8 cellular contexts compared by ENCODE assay signal in the genomic region with DNA sequence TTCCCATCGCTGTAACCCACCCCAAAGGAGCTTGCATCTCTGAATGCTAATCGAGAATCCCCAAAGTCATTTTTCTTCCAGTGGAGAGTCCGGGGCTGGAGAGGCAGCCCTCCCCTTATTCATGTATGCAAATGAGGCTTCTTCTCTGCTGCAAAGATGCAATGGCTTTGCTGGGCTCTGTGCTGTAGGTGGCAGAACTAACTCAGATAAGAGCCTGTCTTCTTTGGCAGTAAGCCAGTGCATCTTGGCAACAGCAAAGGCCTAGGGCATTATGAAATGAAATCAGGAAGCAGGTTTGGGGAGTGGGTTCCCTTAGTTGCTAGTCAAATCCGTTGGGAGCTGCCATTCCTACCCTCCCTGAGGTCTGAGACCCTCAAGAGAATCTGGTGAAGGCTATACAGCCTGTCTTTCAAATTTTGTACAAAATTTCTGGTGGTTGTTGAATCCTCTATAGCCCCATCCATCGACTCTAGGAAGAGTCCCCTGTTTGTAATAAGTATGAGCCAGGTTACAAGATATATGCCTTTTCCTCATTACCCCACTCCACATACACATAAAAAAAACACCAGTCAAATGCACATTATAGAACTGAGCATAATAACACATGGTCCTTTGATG.
A peak's percentile ranks its signal among the peaks of the same experiment; 100 is the strongest.
DNase-seq lines count a peak whose midpoint lies in the region; ATAC-seq and TF ChIP-seq lines count a peak whose summit lies in the region.

No MANE protein-coding gene starts in this region.

- no peaks in the 10 kb centered on the region for H3K9me3 ChIP-seq in thoracic aorta

- POLR2A ChIA-PET in activated CD8-positive, alpha-beta T cell treated with anti-CD3 and anti-CD28 coated beads for 36 hours (lab: Charles Lee) = no interaction called here

- no peaks in the 10 kb centered on the region for H3K4me1 Mint-ChIP-seq in activated CD8-positive, alpha-beta T cell treated with anti-CD3 and anti-CD28 coated beads for 36 hours (ENCODE audit: low read depth)

- no peak overlapping the region for H3K27ac ChIP-seq in thoracic aorta

- no peak overlapping the region for H3K4me3 Mint-ChIP-seq in activated CD8-positive, alpha-beta T cell treated with anti-CD3 and anti-CD28 coated beads for 36 hours

- TF ChIP-seq CTCF in thoracic aorta (IDR thresholded peaks at IDR 0.05) = peak; percentile 15
- TF ChIP-seq CTCF in activated CD8-positive, alpha-beta T cell treated with anti-CD3 and anti-CD28 coated beads for 36 hours (IDR thresholded peaks at IDR 0.05) = no peak

- no peaks in the 10 kb centered on the region for H3K9me3 Mint-ChIP-seq in activated CD8-positive, alpha-beta T cell treated with anti-CD3 and anti-CD28 coated beads for 36 hours

- CTCF ChIA-PET in activated CD8-positive, alpha-beta T cell treated with anti-CD3 and anti-CD28 coated beads for 36 hours (lab: Charles Lee) = interaction anchor here (1.5 kb wide), 1 partner anchor 13 kb away, joined by 3 read pairs; no protein-coding TSS in a partner anchor

- DNase-seq in NCI-H2029 (lab: John Stamatoyannopoulos, UW) (peak; percentile 17), NCI-H2029 treated with DMSO at 0.1 percent for 48 hours (lab: John Stamatoyannopoulos, UW) (no peak), amygdala (lab: John Stamatoyannopoulos, UW) (peak in 53 of 56 donors; percentile 1 to 85 (median 54)), iPS-NIHi11 (ENCODE audit: low spot score) (peak; percentile 26), thoracic aorta (ENCODE audit: low spot score) (no peak)
- DNase-seq in activated CD8-positive, alpha-beta T cell treated with anti-CD3 and anti-CD28 coated beads for 36 hours = no peak

- no peak overlapping the region for H3K27ac Mint-ChIP-seq in activated CD8-positive, alpha-beta T cell treated with anti-CD3 and anti-CD28 coated beads for 36 hours

- intact Hi-C loops in activated CD8-positive, alpha-beta T cell treated with anti-CD3 and anti-CD28 coated beads for 36 hours (cut with micrococcal nuclease) = no loop called here

- ATAC-seq in thoracic aorta (ENCODE audit: insufficient number of reproducible peaks, low FRiP score, low read depth) (no peak), GM18861 (IDR thresholded peaks at IDR 0.05; ENCODE audit: unreplicated experiment) (no peak), HG03342 (IDR thresholded peaks at IDR 0.05; ENCODE audit: unreplicated experiment) (no peak)
- no peak for ATAC-seq in activated CD8-positive, alpha-beta T cell treated with anti-CD3 and anti-CD28 coated beads for 36 hours

- no peaks in the 10 kb centered on the region for H3K27me3 Mint-ChIP-seq in activated CD8-positive, alpha-beta T cell treated with anti-CD3 and anti-CD28 coated beads for 36 hours

- no peak overlapping the region for H3K4me3 ChIP-seq in thoracic aorta

- H3K36me3 Mint-ChIP-seq in activated CD8-positive, alpha-beta T cell treated with anti-CD3 and anti-CD28 coated beads for 36 hours (ENCODE audit: low read depth) = no peaks in the 10 kb centered on the region

- H3K4me1 ChIP-seq in thoracic aorta (ENCODE audit: control insufficient read depth in 1 of 2, low read depth in 2 of 2) = peaks cover 0 to 6% of the 10 kb centered on the region in 2 donors

- H3K36me3 ChIP-seq in thoracic aorta = no peaks in the 10 kb centered on the region

- H3K27me3 ChIP-seq in thoracic aorta (replicated peaks; ENCODE audit: insufficient read depth) = no peaks in the 10 kb centered on the region

Comparison
In these comparisons a context has a peak if more than half of its experiments do, and no peak if none do; other contexts are left out.
1. DNase-seq: peak in NCI-H2029 (single experiment), amygdala (53 of 56) and iPS-NIHi11 (single experiment); none in NCI-H2029 treated with DMSO at 0.1 percent for 48 hours (single experiment), thoracic aorta (single experiment) and activated CD8-positive, alpha-beta T cell treated with anti-CD3 and anti-CD28 coated beads for 36 hours (single experiment).